In genomic region chr20:46129955-46130481, GRCh38 we compare ENCODE assay signal across 13 cellular contexts. TPM values are rescaled to one million over a fixed set of nuclear protein-coding genes. Genes with fewer than 3 reads are reported as not detected.
DNase-seq lines count a peak whose midpoint lies in the region; ATAC-seq and TF ChIP-seq lines count a peak whose summit lies in the region.
"Had no signal": no experiment of that assay in that cellular context is flagged by ENCODE, and none has a peak within 500 bp of the region (broad histone marks: within the 10 kb centered on the region; RNA-seq: fewer than 3 reads in every experiment).

No MANE protein-coding gene starts in this region.

- intact Hi-C loops in cardiac septum (cut with DNase I) (no loop called here), right cardiac atrium (cut with DNase I) (loop anchor here in 2 of 4 donors (5.0 kb wide), 3 partner anchors 177 to 217 kb away; partner anchors contain the start of gene CDH22 (in 1 of the 2)), thyroid gland (cut with DNase I) (no loop called here), Calu3 (cut with micrococcal nuclease; ENCODE audit: unreplicated experiment) (loop anchor here (2.0 to 10.0 kb wide), 2 partner anchors 125 to 187 kb away; no protein-coding TSS in a partner anchor)

- H3K4me1 ChIP-seq in right cardiac atrium (ENCODE audit: control insufficient read depth, insufficient read depth, low read length): no peaks in the 10 kb centered on the region
- peaks cover 0 to 9% of the 10 kb centered on the region in 2 donors for H3K4me1 ChIP-seq in thyroid gland

- no TSS peak for BruUV-seq in Calu3 (replicated peaks; lab: Mats Ljungman, UMichigan)

- TF ChIP-seq CTCF in thyroid gland (IDR thresholded peaks at IDR 0.05): no peak
- TF ChIP-seq CTCF in Calu3 (IDR thresholded peaks at IDR 0.05; ENCODE audit: unreplicated experiment): no peak

- no peak overlapping the region for H3K4me3 Mint-ChIP-seq in Calu3 (ENCODE audit: low read depth, unreplicated experiment)

- H3K27ac Mint-ChIP-seq in Calu3 (ENCODE audit: unreplicated experiment): no peak overlapping the region

- CTCF ChIA-PET in Calu3 (lab: Charles Lee): interaction anchor here (0.6 to 2.6 kb wide), 3 partner anchors 277 to 799 kb away, joined by 3 to 22 read pairs (median 5); partner anchors contain the start of gene ELMO2

- ATAC-seq in right cardiac atrium: no peak
- ATAC-seq in HG03095 (IDR thresholded peaks at IDR 0.05; ENCODE audit: unreplicated experiment): no peak

- H3K9me3 ChIP-seq in right cardiac atrium (ENCODE audit: control insufficient read depth, low read length): no peaks in the 10 kb centered on the region
- H3K9me3 ChIP-seq in thyroid gland: no peaks in the 10 kb centered on the region
- H3K9me3 ChIP-seq: heart right ventricle, neutrophil had no signal

- no peaks in the 10 kb centered on the region for H3K9me3 Mint-ChIP-seq in Calu3 (ENCODE audit: low read depth, unreplicated experiment)

- H3K4me3 ChIP-seq in right cardiac atrium (ENCODE audit: low read length) (no peak overlapping the region), thyroid gland (replicated peaks in 1 of 3) (no peak overlapping the region)
- H3K4me3 ChIP-seq: heart right ventricle had no signal

- no peaks in the 10 kb centered on the region for H3K27me3 ChIP-seq in right cardiac atrium (ENCODE audit: control insufficient read depth, insufficient read depth)
- no peaks in the 10 kb centered on the region for H3K27me3 ChIP-seq in thyroid gland

- H3K36me3 Mint-ChIP-seq in Calu3 (ENCODE audit: insufficient read depth, unreplicated experiment): no peaks in the 10 kb centered on the region

- no peaks in the 10 kb centered on the region for H3K36me3 ChIP-seq in thyroid gland
- H3K36me3 ChIP-seq: neutrophil had no signal

- DNase-seq in cardiac septum (ENCODE audit: low spot score) (peak; percentile 26), right cardiac atrium (no peak), NCI-H2029 treated with DMSO at 0.1 percent for 48 hours (lab: John Stamatoyannopoulos, UW) (peak; percentile 35), cerebellum (ENCODE audit: low spot score) (peak; percentile 88), thyroid gland (peak; percentile 13 to 34), Calu3 (no peak), germinal center (ENCODE audit: low spot score) (no peak)
- DNase-seq: activated CD4-positive, alpha-beta T cell treated with anti-CD3 and anti-CD28 coated beads, Interleukin-2, amount 50 U/mL, for 48 hours; activated gamma-delta T cell treated with Interleukin-2 at 50 U/mL for 16 hours; heart right ventricle; MM.1S had no signal

- WGBS in right cardiac atrium: 24% methylated on average over 5 of the region's 5 CpGs
- WGBS in thyroid gland, 2 donors: 27 to 33% methylated on average over 5 of the region's 5 CpGs

- no peaks in the 10 kb centered on the region for H3K4me1 Mint-ChIP-seq in Calu3 (ENCODE audit: low read depth, unreplicated experiment)

- H3K27ac ChIP-seq in right cardiac atrium (ENCODE audit: low read length) (no peak overlapping the region), thyroid gland (no peak overlapping the region)
- H3K27ac ChIP-seq: heart right ventricle, neutrophil had no signal

- no peak for TF ChIP-seq POLR2A in thyroid gland (IDR thresholded peaks at IDR 0.05)

- H3K27me3 Mint-ChIP-seq in Calu3 (ENCODE audit: unreplicated experiment): peaks cover 100% of the 10 kb centered on the region

RNA-seq across cellular contexts. Expression of gene CD40, which starts 11.9 kb away (rescaled TPM):
- 3.8 TPM for total RNA-seq in cardiac septum
- 10 to 100 TPM; 11.6 to 19.0 (median 12.0) TPM for total RNA-seq in right cardiac atrium
- polyA plus RNA-seq in right cardiac atrium: 9.7 TPM
- 1.6 TPM for total RNA-seq in cerebellum
- 10 to 100 TPM; 13.0 to 15.9 (median 15.0) TPM for total RNA-seq in thyroid gland
- total RNA-seq in Calu3 (2022): 13.3 and 13.6 TPM in 2 replicates

RNA-seq across cellular contexts. Expression of gene NCOA5, which starts 40.3 kb away (rescaled TPM):
- total RNA-seq in cardiac septum: 12.3 TPM
- total RNA-seq in right cardiac atrium: 10 to 100 TPM; 16.1 to 26.1 (median 21.2) TPM
- polyA plus RNA-seq in right cardiac atrium: 9.5 TPM
- total RNA-seq in cerebellum: 18.1 TPM
- total RNA-seq in thyroid gland: 10 to 100 TPM; 31.4 to 46.1 (median 37.4) TPM
- 31.7 and 34.4 TPM in 2 replicates for total RNA-seq in Calu3 (2022)

Comparison
In these comparisons a context has a peak if more than half of its experiments do, and no peak if none do; other contexts are left out.
1. DNase-seq: peak in cardiac septum (single experiment), NCI-H2029 treated with DMSO at 0.1 percent for 48 hours (single experiment), cerebellum (single experiment) and thyroid gland (2 of 2); none in right cardiac atrium (0 of 3), Calu3 (single experiment) and germinal center (single experiment).